Comparison of ENCODE assay signal across 20 cellular contexts in the genomic region with DNA sequence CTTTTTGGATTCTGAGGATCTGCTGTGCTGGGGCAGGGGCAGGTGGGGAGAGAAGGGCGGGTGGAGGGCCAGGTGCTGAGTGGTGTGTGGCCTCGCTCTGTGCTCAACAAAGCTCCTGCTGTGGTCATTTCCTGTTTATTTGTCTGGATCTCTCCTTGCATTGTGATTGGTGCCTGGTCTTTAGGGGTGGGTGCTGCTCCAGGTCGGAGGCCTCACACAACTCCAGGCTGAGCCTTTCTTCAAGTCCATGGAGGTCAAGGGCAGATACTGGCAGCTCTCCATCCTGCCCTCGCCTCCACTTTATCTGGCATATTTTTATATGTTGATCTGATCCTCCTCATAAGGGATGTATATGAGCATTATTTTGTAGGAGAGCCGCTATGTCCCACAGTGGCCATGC. TPM values are rescaled to one million over a fixed set of nuclear protein-coding genes. Genes with fewer than 3 reads are reported as not detected.
DNase-seq lines count a peak whose midpoint lies in the region; ATAC-seq and TF ChIP-seq lines count a peak whose summit lies in the region.
"Had no signal": no experiment of that assay in that cellular context is flagged by ENCODE, and none has a peak within 500 bp of the region (broad histone marks: within the 10 kb centered on the region; RNA-seq: fewer than 3 reads in every experiment).

No MANE protein-coding gene starts in this region.

- H3K27ac ChIP-seq in iPS-18a (ENCODE audit: low read length) (peak overlapping the region; percentile 56), hepatocyte (no peak overlapping the region)
- H3K27ac ChIP-seq: foreskin keratinocyte, ovary, SJCRH30 had no signal

- no peaks in the 10 kb centered on the region for H3K79me2 ChIP-seq in hepatocyte

- no peak overlapping the region for H3K4me2 ChIP-seq in hepatocyte

- 79% methylated on average over 5 of the region's 5 CpGs for WGBS in hepatocyte (ENCODE audit: low lambda C conversion rate, missing lambda C conversion rate)

- no peaks in the 10 kb centered on the region for H4K20me1 ChIP-seq in hepatocyte (ENCODE audit: insufficient read depth, poor library complexity, severe bottlenecking)

- H3K36me3 ChIP-seq in iPS-18a (ENCODE audit: control insufficient read depth, low read depth, low read length) (no peaks in the 10 kb centered on the region), hepatocyte (replicated peaks; ENCODE audit: insufficient read depth, low read depth) (no peaks in the 10 kb centered on the region)
- H3K36me3 ChIP-seq: ovary, SJCRH30 had no signal

- no peaks in the 10 kb centered on the region for H3K9me2 ChIP-seq in hepatocyte (replicated peaks; ENCODE audit: insufficient read depth)

- H3K27me3 ChIP-seq in iPS-18a (ENCODE audit: control insufficient read depth, insufficient read depth, low read length), result no peaks in the 10 kb centered on the region
- peaks cover 13% of the 10 kb centered on the region for H3K27me3 ChIP-seq in hepatocyte
- H3K27me3 ChIP-seq: foreskin keratinocyte, ovary had no signal

- no peak for ATAC-seq in HG02623 (IDR thresholded peaks at IDR 0.05; ENCODE audit: unreplicated experiment)
- ATAC-seq: foreskin keratinocyte, GM12878 had no signal

- H3K4me1 ChIP-seq in iPS-18a (ENCODE audit: control insufficient read depth, low read depth, low read length), result peaks cover 55% of the 10 kb centered on the region
- H3K4me1 ChIP-seq in hepatocyte (ENCODE audit: insufficient read depth), result no peaks in the 10 kb centered on the region
- H3K4me1 ChIP-seq: SJCRH30 had no signal

- H3K4me3 ChIP-seq in iPS-18a (ENCODE audit: low read length) (no peak overlapping the region), hepatocyte (no peak overlapping the region)
- H3K4me3 ChIP-seq: GM12878, ovary, SJCRH30 had no signal

- peak; percentile 47 for DNase-seq in COLO668 (lab: John Stamatoyannopoulos, UW; ENCODE audit: unreplicated experiment)
- DNase-seq in ELF-1 (ENCODE audit: low read depth, low spot score), result peak; percentile 66
- peak; percentile 80 for DNase-seq in NCI-H748 treated with DMSO at 0.1 percent for 48 hours (lab: John Stamatoyannopoulos, UW)
- no peak for DNase-seq in NCI-H187 (lab: John Stamatoyannopoulos, UW)
- no peak for DNase-seq in hepatocyte (ENCODE audit: low spot score)
- DNase-seq in SW480 (ENCODE audit: low spot score), result no peak
- DNase-seq: activated gamma-delta T cell; anterior cingulate cortex; CD8-positive, alpha-beta memory T cell; foreskin keratinocyte; NCI-H1092; NCI-H446 treated with DMSO at 0.1 percent for 48 hours; ovary; stimulated activated CD4-positive, alpha-beta T cell treated with anti-CD3 and anti-CD28 coated beads, Interleukin-2, amount 100 ng/mL, for 48 hours; substantia nigra had no signal

- TF ChIP-seq CTCF in hepatocyte (IDR thresholded peaks at IDR 0.05; ENCODE audit: poor library complexity), result no peak

- peak overlapping the region; percentile 6 for H3K9ac ChIP-seq in iPS-18a (ENCODE audit: low read length)

- no peak overlapping the region for H2AFZ ChIP-seq in hepatocyte

- H3K9me3 ChIP-seq in iPS-18a (ENCODE audit: control insufficient read depth, low read depth, low read length), result no peaks in the 10 kb centered on the region
- H3K9me3 ChIP-seq in hepatocyte (ENCODE audit: low read depth), result no peaks in the 10 kb centered on the region
- H3K9me3 ChIP-seq: ovary, SJCRH30 had no signal

RNA-seq across cellular contexts. Expression of gene HLA-F, which starts 36.2 kb away (rescaled TPM):
- 7.8 and 8.8 TPM in 2 replicates for total RNA-seq in hepatocyte
- polyA plus RNA-seq in hepatocyte, result 7.6 and 10.9 TPM in 2 replicates
- total RNA-seq: G401, SJCRH30 had no signal

Comparison
In these comparisons a context has a peak if more than half of its experiments do, and no peak if none do; other contexts are left out.
1. DNase-seq: peak in COLO668 (single experiment), ELF-1 (single experiment) and NCI-H748 treated with DMSO at 0.1 percent for 48 hours (single experiment); none in NCI-H187 (0 of 2), hepatocyte (single experiment) and SW480 (single experiment).